1 cellular context compared by ENCODE assay signal in the genomic region with DNA sequence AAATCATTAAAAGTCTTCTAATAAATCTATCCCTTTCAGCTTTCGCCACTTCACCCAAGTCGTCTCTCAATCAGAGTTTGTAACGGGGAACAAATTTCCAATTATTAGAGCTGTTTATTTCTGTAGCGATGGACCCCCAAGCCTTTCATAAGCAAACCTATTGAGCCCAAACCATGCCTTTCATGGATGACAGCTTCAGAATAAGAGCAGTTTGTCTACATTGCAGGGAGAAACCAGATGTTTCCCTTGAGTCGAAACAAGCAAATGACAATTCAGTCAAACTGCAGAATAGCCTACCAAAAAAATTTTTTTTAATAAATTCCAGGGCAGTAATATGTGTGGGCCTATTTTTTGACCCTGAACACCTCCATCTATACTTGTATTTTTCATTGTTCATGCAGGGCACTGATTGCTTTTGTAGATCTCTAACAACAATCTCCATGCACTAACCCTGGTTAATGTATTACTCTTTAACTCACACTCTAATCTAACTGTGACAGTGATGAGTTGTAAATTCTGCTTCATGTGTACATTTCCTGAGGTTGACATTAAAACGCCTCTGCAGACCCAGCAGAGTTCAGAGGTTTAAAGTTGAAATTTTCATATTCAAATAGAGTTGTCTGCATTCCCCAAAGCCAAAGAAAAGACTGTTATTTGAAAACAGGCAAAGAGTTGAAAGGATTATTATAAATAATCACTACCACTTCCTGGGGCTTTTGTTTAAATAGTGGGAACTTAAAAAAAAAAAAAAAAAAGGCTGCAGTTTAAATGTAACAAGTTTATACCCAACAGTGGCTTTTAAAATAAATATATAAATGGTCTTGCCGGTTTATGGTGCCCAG.
TF ChIP-seq lines count a peak whose summit lies in the region.

No MANE protein-coding gene starts in this region.

TF ChIP-seq in GM12878, 131 proteins besides CTCF, POLR2A, EP300 and RAD21:
- TF ChIP-seq MTA2 (IDR thresholded peaks at IDR 0.05; ENCODE audit: low read depth) (no peak), BHLHE40 (IDR thresholded peaks at IDR 0.05; ENCODE audit: borderline replicate concordance in 1 of 2, low read depth in 2 of 2, low read length in 1 of 2) (no peak), SPI1 (IDR thresholded peaks at IDR 0.05; ENCODE audit: borderline replicate concordance, insufficient read depth, low read depth, low read length) (no peak), TCF3 (IDR thresholded peaks at IDR 0.05; ENCODE audit: borderline replicate concordance, insufficient read depth, low read depth, low read length) (no peak), CHD1 (IDR thresholded peaks at IDR 0.05; ENCODE audit: low read depth, low read length) (no peak), CHD2 (IDR thresholded peaks at IDR 0.05; ENCODE audit: borderline replicate concordance, low read depth, low read length) (no peak), CEBPB (IDR thresholded peaks at IDR 0.05; ENCODE audit: borderline replicate concordance in 1 of 2, low read depth in 2 of 2, low read length in 2 of 2) (no peak), BRCA1 (IDR thresholded peaks at IDR 0.05; ENCODE audit: low read depth, low read length) (no peak), SMC3 (IDR thresholded peaks at IDR 0.05; ENCODE audit: borderline replicate concordance, low read length) (no peak), FOXK2 (IDR thresholded peaks at IDR 0.05) (no peak), STAT3 (IDR thresholded peaks at IDR 0.05; ENCODE audit: low read depth, low read length) (no peak), EZH2 (IDR thresholded peaks at IDR 0.05; ENCODE audit: borderline replicate concordance, control insufficient read depth, low read depth, low read length) (no peak), NFIC (IDR thresholded peaks at IDR 0.05; ENCODE audit: low read depth, low read length) (no peak), MXI1 (IDR thresholded peaks at IDR 0.05; ENCODE audit: low read depth, low read length) (no peak), TCF7 (IDR thresholded peaks at IDR 0.05; ENCODE audit: borderline replicate concordance) (no peak)
- TF ChIP-seq, protein P1, sequence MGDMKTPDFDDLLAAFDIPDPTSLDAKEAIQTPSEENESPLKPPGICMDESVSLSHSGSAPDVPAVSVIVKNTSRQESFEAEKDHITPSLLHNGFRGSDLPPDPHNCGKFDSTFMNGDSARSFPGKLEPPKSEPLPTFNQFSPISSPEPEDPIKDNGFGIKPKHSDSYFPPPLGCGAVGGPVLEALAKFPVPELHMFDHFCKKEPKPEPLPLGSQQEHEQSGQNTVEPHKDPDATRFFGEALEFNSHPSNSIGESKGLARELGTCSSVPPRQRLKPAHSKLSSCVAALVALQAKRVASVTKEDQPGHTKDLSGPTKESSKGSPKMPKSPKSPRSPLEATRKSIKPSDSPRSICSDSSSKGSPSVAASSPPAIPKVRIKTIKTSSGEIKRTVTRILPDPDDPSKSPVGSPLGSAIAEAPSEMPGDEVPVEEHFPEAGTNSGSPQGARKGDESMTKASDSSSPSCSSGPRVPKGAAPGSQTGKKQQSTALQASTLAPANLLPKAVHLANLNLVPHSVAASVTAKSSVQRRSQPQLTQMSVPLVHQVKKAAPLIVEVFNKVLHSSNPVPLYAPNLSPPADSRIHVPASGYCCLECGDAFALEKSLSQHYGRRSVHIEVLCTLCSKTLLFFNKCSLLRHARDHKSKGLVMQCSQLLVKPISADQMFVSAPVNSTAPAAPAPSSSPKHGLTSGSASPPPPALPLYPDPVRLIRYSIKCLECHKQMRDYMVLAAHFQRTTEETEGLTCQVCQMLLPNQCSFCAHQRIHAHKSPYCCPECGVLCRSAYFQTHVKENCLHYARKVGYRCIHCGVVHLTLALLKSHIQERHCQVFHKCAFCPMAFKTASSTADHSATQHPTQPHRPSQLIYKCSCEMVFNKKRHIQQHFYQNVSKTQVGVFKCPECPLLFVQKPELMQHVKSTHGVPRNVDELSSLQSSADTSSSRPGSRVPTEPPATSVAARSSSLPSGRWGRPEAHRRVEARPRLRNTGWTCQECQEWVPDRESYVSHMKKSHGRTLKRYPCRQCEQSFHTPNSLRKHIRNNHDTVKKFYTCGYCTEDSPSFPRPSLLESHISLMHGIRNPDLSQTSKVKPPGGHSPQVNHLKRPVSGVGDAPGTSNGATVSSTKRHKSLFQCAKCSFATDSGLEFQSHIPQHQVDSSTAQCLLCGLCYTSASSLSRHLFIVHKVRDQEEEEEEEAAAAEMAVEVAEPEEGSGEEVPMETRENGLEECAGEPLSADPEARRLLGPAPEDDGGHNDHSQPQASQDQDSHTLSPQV (IDR thresholded peaks at IDR 0.05) = no peak
- TF ChIP-seq, protein P2, sequence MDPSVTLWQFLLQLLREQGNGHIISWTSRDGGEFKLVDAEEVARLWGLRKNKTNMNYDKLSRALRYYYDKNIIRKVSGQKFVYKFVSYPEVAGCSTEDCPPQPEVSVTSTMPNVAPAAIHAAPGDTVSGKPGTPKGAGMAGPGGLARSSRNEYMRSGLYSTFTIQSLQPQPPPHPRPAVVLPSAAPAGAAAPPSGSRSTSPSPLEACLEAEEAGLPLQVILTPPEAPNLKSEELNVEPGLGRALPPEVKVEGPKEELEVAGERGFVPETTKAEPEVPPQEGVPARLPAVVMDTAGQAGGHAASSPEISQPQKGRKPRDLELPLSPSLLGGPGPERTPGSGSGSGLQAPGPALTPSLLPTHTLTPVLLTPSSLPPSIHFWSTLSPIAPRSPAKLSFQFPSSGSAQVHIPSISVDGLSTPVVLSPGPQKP (IDR thresholded peaks at IDR 0.05; ENCODE audit: low read depth, low read length) = no peak
- TF ChIP-seq, protein P3, sequence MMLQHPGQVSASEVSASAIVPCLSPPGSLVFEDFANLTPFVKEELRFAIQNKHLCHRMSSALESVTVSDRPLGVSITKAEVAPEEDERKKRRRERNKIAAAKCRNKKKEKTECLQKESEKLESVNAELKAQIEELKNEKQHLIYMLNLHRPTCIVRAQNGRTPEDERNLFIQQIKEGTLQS (IDR thresholded peaks at IDR 0.05; ENCODE audit: borderline replicate concordance, extremely low read depth, low read depth, low read length) = no peak
- TF ChIP-seq, protein P4, sequence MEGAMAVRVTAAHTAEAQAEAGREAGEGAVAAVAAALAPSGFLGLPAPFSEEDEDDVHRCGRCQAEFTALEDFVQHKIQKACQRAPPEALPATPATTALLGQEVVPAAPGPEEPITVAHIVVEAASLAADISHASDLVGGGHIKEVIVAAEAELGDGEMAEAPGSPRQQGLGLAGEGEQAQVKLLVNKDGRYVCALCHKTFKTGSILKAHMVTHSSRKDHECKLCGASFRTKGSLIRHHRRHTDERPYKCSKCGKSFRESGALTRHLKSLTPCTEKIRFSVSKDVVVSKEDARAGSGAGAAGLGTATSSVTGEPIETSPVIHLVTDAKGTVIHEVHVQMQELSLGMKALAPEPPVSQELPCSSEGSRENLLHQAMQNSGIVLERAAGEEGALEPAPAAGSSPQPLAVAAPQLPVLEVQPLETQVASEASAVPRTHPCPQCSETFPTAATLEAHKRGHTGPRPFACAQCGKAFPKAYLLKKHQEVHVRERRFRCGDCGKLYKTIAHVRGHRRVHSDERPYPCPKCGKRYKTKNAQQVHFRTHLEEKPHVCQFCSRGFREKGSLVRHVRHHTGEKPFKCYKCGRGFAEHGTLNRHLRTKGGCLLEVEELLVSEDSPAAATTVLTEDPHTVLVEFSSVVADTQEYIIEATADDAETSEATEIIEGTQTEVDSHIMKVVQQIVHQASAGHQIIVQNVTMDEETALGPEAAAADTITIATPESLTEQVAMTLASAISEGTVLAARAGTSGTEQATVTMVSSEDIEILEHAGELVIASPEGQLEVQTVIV (IDR thresholded peaks at IDR 0.05; ENCODE audit: borderline replicate concordance, partially characterized antibody) = no peak
- TF ChIP-seq, protein P5, sequence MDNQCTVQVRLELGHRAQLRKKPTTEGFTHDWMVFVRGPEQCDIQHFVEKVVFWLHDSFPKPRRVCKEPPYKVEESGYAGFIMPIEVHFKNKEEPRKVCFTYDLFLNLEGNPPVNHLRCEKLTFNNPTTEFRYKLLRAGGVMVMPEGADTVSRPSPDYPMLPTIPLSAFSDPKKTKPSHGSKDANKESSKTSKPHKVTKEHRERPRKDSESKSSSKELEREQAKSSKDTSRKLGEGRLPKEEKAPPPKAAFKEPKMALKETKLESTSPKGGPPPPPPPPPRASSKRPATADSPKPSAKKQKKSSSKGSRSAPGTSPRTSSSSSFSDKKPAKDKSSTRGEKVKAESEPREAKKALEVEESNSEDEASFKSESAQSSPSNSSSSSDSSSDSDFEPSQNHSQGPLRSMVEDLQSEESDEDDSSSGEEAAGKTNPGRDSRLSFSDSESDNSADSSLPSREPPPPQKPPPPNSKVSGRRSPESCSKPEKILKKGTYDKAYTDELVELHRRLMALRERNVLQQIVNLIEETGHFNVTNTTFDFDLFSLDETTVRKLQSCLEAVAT (IDR thresholded peaks at IDR 0.05) = no peak
TF ChIP-seq in GM12878: peak in this region for 0.
